ENCODE assay signal across 8 cellular contexts in the genomic region with DNA sequence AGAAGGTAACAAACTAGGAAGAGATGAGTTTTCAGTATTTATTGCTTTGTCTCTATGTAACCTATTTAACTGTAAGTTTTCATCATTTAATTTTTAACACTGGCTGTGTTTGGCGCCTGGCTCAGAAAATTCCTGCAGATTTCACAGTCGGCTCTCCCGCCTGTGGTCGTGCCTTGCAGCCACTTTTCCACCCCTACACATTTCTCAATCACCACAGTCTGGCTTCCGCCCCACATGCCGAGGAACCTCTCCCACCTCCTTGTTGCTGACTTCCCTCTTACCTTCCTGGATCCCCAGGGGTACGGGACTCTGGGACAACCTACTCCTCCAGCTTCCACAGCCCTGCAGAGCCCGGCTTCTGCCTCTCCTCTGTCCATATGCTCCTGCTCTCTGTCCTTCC. TPM values are rescaled to one million over a fixed set of nuclear protein-coding genes. Genes with fewer than 3 reads are reported as not detected.
DNase-seq lines count a peak whose midpoint lies in the region; ATAC-seq and TF ChIP-seq lines count a peak whose summit lies in the region.

No MANE protein-coding gene starts in this region.

- H3K27ac Mint-ChIP-seq in activated T-cell treated with anti-CD3 and anti-CD28 coated beads, Interleukin-2, amount 50 U/mL, for 24 hours, result peak overlapping the region; percentile 90
- H3K27ac Mint-ChIP-seq in T-helper 17 cell, result peak overlapping the region; percentile 97
- peak overlapping the region; percentile 86 for H3K27ac Mint-ChIP-seq in stimulated activated memory B cell treated with anti-CD40 and anti-IgM and Interleukin-4, amounts not matched to agents 10 μg/mL and 1 μg/mL and 100 μg/mL, for 72 hours

- intact Hi-C loops in dorsolateral prefrontal cortex (cut with DNase I) (no loop called here), mucosa of descending colon (cut with DNase I, micrococcal nuclease) (no loop called here)

- peaks cover 67% of the 10 kb centered on the region for H3K4me1 Mint-ChIP-seq in activated T-cell treated with anti-CD3 and anti-CD28 coated beads, Interleukin-2, amount 50 U/mL, for 24 hours (ENCODE audit: low read depth)
- H3K4me1 Mint-ChIP-seq in T-helper 17 cell, result peaks cover 64% of the 10 kb centered on the region
- peaks cover 34% of the 10 kb centered on the region for H3K4me1 Mint-ChIP-seq in stimulated activated memory B cell treated with anti-CD40 and anti-IgM and Interleukin-4, amounts not matched to agents 10 μg/mL and 1 μg/mL and 100 μg/mL, for 72 hours

- H3K36me3 Mint-ChIP-seq in activated T-cell treated with anti-CD3 and anti-CD28 coated beads, Interleukin-2, amount 50 U/mL, for 24 hours (ENCODE audit: low read depth), result no peaks in the 10 kb centered on the region
- peaks cover 2% of the 10 kb centered on the region for H3K36me3 Mint-ChIP-seq in T-helper 17 cell (ENCODE audit: low read depth)
- H3K36me3 Mint-ChIP-seq in stimulated activated memory B cell treated with anti-CD40 and anti-IgM and Interleukin-4, amounts not matched to agents 10 μg/mL and 1 μg/mL and 100 μg/mL, for 72 hours, result no peaks in the 10 kb centered on the region

- H3K4me3 ChIP-seq in dorsolateral prefrontal cortex (peak overlapping the region in 12 of 59 donors; percentile 5 to 35 (median 24)), mucosa of descending colon (no peak overlapping the region)

- H3K27me3 Mint-ChIP-seq in activated T-cell treated with anti-CD3 and anti-CD28 coated beads, Interleukin-2, amount 50 U/mL, for 24 hours, result no peaks in the 10 kb centered on the region
- H3K27me3 Mint-ChIP-seq in T-helper 17 cell, result no peaks in the 10 kb centered on the region
- H3K27me3 Mint-ChIP-seq in stimulated activated memory B cell treated with anti-CD40 and anti-IgM and Interleukin-4, amounts not matched to agents 10 μg/mL and 1 μg/mL and 100 μg/mL, for 72 hours, result no peaks in the 10 kb centered on the region

- ATAC-seq in T-helper 17 cell, result no peak
- ATAC-seq in stimulated activated memory B cell treated with anti-CD40 and anti-IgM and Interleukin-4, amounts not matched to agents 10 μg/mL and 1 μg/mL and 100 μg/mL, for 72 hours, result no peak
- ATAC-seq in mucosa of descending colon, result no peak

- H3K9me3 ChIP-seq in T-helper 17 cell (ENCODE audit: control insufficient read depth, low read length, poor library complexity, severe bottlenecking) (no peaks in the 10 kb centered on the region), mucosa of descending colon (no peaks in the 10 kb centered on the region)

- peak overlapping the region in 35 of 59 donors; percentile 10 to 93 (median 61) for H3K27ac ChIP-seq in dorsolateral prefrontal cortex

- H3K9me3 Mint-ChIP-seq in activated T-cell treated with anti-CD3 and anti-CD28 coated beads, Interleukin-2, amount 50 U/mL, for 24 hours, result no peaks in the 10 kb centered on the region
- no peaks in the 10 kb centered on the region for H3K9me3 Mint-ChIP-seq in stimulated activated memory B cell treated with anti-CD40 and anti-IgM and Interleukin-4, amounts not matched to agents 10 μg/mL and 1 μg/mL and 100 μg/mL, for 72 hours

- no peak for DNase-seq in activated T-cell treated with anti-CD3 and anti-CD28 coated beads, Interleukin-2, amount 50 U/mL, for 24 hours
- no peak for DNase-seq in activated T-cell treated with anti-CD3 and anti-CD28 coated beads, Interleukin-2, amount 50 U/mL, for 48 hours
- DNase-seq in T-helper 17 cell (no peak), dorsolateral prefrontal cortex (peak in 1 of 10 donors; percentile 59), nucleus accumbens (lab: John Stamatoyannopoulos, UW) (no peak), mucosa of descending colon (no peak), inferior parietal cortex (ENCODE audit: extremely low spot score) (no peak)

- H3K36me3 ChIP-seq in mucosa of descending colon (ENCODE audit: low read depth), result no peaks in the 10 kb centered on the region

- peaks cover 4% of the 10 kb centered on the region for H3K4me1 ChIP-seq in mucosa of descending colon (ENCODE audit: low read depth)

- H3K4me3 Mint-ChIP-seq in activated T-cell treated with anti-CD3 and anti-CD28 coated beads, Interleukin-2, amount 50 U/mL, for 24 hours, result peak overlapping the region; percentile 84
- peak overlapping the region; percentile 95 for H3K4me3 Mint-ChIP-seq in T-helper 17 cell
- peak overlapping the region; percentile 34 for H3K4me3 Mint-ChIP-seq in stimulated activated memory B cell treated with anti-CD40 and anti-IgM and Interleukin-4, amounts not matched to agents 10 μg/mL and 1 μg/mL and 100 μg/mL, for 72 hours

- TF ChIP-seq CTCF in dorsolateral prefrontal cortex (IDR thresholded peaks at IDR 0.05 in 54 of 56, conservative IDR thresholded peaks at IDR 0.05 in 2 of 56; ENCODE audit: low read depth in 1 of 56, partially characterized antibody in 56 of 56) (no peak), mucosa of descending colon (IDR thresholded peaks at IDR 0.05) (no peak)

- H3K27me3 ChIP-seq in dorsolateral prefrontal cortex, result no peaks in the 10 kb centered on the region

RNA-seq across cellular contexts. Expression of a gene that starts 41.6 kb away (rescaled TPM):
- 100 to 1,000 TPM; 187 to 205 TPM for total RNA-seq in T-helper 17 cell
- 10 to 100 TPM; 42.8 to 86.5 (median 65.9) TPM for total RNA-seq in dorsolateral prefrontal cortex
- 100 to 1,000 TPM in 2 of 3 donors, 10 to 100 TPM in 1; 73.8 to 158 (median 138) TPM for total RNA-seq in mucosa of descending colon

Comparison
In these comparisons a context has a peak if more than half of its experiments do, and no peak if none do; other contexts are left out.
1. H3K4me3 Mint-ChIP-seq: peak in every context shown above with its lines; median percentile 95 in T-helper 17 cell; 84 in activated T-cell treated with anti-CD3 and anti-CD28 coated beads, Interleukin-2, amount 50 U/mL, for 24 hours; 34 in stimulated activated memory B cell treated with anti-CD40 and anti-IgM and Interleukin-4, amounts not matched to agents 10 μg/mL and 1 μg/mL and 100 μg/mL, for 72 hours.